1 cellular context compared by ENCODE assay signal in the genomic region with DNA sequence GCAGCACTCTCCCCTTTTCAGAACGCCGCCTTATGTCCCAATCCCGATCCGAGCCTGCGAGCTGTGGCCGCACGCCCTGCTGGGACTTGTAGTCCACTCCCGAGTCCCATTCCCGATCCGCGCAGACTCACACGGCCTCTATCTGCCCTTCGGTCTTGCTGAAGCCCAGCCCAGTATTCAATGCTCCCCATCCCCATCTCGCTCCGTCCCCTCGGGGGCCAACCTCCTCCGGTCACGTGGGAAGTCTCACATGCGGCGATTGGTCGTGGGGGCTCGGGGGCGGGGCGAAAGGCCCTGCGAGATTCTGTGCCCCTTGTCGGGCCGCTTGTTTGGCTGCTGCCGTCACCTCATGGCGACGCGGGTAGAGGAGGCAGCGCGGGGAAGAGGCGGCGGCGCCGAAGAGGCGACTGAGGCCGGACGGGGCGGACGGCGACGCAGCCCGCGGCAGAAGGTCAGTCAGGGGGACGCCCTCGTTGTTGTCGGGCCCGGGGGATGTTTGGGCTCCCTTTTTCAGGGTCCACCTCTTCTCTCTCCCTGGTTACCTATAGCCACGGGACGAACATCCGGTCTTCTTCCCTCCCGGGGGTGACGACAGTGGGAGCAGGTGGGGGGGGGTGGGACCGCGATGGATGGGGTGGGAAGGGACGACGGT.
A peak's percentile ranks its signal among the peaks of the same experiment; 100 is the strongest.
TF ChIP-seq lines count a peak whose summit lies in the region.

A gene (plus strand): TSS at position 328 of the 652 bp plus-strand sequence. CDS start 22 bp downstream, at position 350.

TF ChIP-seq in K562, 482 proteins besides CTCF, POLR2A, EP300 and RAD21 (continued from another document and continues in another):
- TF ChIP-seq, protein P1, sequence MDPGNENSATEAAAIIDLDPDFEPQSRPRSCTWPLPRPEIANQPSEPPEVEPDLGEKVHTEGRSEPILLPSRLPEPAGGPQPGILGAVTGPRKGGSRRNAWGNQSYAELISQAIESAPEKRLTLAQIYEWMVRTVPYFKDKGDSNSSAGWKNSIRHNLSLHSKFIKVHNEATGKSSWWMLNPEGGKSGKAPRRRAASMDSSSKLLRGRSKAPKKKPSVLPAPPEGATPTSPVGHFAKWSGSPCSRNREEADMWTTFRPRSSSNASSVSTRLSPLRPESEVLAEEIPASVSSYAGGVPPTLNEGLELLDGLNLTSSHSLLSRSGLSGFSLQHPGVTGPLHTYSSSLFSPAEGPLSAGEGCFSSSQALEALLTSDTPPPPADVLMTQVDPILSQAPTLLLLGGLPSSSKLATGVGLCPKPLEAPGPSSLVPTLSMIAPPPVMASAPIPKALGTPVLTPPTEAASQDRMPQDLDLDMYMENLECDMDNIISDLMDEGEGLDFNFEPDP (CRISPR knock-in tag; IDR thresholded peaks at IDR 0.05) = no peak
- TF ChIP-seq, protein P2, sequence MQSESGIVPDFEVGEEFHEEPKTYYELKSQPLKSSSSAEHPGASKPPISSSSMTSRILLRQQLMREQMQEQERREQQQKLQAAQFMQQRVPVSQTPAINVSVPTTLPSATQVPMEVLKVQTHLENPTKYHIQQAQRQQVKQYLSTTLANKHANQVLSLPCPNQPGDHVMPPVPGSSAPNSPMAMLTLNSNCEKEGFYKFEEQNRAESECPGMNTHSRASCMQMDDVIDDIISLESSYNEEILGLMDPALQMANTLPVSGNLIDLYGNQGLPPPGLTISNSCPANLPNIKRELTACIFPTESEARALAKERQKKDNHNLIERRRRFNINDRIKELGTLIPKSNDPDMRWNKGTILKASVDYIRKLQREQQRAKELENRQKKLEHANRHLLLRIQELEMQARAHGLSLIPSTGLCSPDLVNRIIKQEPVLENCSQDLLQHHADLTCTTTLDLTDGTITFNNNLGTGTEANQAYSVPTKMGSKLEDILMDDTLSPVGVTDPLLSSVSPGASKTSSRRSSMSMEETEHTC (IDR thresholded peaks at IDR 0.05) = 0 out of 2 replicates have a peak, but pooled peaks have one; percentile 4
- TF ChIP-seq, protein P3, sequence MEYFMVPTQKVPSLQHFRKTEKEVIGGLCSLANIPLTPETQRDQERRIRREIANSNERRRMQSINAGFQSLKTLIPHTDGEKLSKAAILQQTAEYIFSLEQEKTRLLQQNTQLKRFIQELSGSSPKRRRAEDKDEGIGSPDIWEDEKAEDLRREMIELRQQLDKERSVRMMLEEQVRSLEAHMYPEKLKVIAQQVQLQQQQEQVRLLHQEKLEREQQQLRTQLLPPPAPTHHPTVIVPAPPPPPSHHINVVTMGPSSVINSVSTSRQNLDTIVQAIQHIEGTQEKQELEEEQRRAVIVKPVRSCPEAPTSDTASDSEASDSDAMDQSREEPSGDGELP (CRISPR knock-in tag; IDR thresholded peaks at IDR 0.05; ENCODE audit: borderline replicate concordance) = peak; percentile 59; the same call in 1 of the 2 replicates
- TF ChIP-seq HEY1 (CRISPR knock-in tag; IDR thresholded peaks at IDR 0.05; ENCODE audit: borderline replicate concordance) = no peak
- peak; percentile 51 for TF ChIP-seq RBBP5 (IDR thresholded peaks at IDR 0.05; ENCODE audit: borderline replicate concordance, insufficient read depth, low read length, poor library complexity, severe bottlenecking)
- TF ChIP-seq MXI1 (IDR thresholded peaks at IDR 0.05; ENCODE audit: low read depth, low read length) = 0 out of 2 replicates have a peak, but pooled peaks have one; percentile 31
- no peak for TF ChIP-seq PTRF (tag; IDR thresholded peaks at IDR 0.05)
- no peak for TF ChIP-seq XRCC3 (IDR thresholded peaks at IDR 0.05)
- TF ChIP-seq CEBPB (tag; IDR thresholded peaks at IDR 0.05) = peak; percentile 89
- TF ChIP-seq HMG20B (CRISPR knock-in tag; IDR thresholded peaks at IDR 0.05) = no peak
- peak; percentile 13 for TF ChIP-seq FUS (optimal IDR thresholded peaks at IDR 0.05; ENCODE audit: low read depth, low read length)
- no peak for TF ChIP-seq PHTF2 (CRISPR knock-in tag; IDR thresholded peaks at IDR 0.05)
- peak; percentile 73 for TF ChIP-seq ATF1 (CRISPR knock-in tag; IDR thresholded peaks at IDR 0.05)
- TF ChIP-seq ATF1 (tag; IDR thresholded peaks at IDR 0.05) = peak; percentile 95
- peak; percentile 66 for TF ChIP-seq TAF1 (IDR thresholded peaks at IDR 0.05; ENCODE audit: control insufficient read depth, extremely low read depth, insufficient read depth, low read length, severe bottlenecking)
- TF ChIP-seq, protein P4, sequence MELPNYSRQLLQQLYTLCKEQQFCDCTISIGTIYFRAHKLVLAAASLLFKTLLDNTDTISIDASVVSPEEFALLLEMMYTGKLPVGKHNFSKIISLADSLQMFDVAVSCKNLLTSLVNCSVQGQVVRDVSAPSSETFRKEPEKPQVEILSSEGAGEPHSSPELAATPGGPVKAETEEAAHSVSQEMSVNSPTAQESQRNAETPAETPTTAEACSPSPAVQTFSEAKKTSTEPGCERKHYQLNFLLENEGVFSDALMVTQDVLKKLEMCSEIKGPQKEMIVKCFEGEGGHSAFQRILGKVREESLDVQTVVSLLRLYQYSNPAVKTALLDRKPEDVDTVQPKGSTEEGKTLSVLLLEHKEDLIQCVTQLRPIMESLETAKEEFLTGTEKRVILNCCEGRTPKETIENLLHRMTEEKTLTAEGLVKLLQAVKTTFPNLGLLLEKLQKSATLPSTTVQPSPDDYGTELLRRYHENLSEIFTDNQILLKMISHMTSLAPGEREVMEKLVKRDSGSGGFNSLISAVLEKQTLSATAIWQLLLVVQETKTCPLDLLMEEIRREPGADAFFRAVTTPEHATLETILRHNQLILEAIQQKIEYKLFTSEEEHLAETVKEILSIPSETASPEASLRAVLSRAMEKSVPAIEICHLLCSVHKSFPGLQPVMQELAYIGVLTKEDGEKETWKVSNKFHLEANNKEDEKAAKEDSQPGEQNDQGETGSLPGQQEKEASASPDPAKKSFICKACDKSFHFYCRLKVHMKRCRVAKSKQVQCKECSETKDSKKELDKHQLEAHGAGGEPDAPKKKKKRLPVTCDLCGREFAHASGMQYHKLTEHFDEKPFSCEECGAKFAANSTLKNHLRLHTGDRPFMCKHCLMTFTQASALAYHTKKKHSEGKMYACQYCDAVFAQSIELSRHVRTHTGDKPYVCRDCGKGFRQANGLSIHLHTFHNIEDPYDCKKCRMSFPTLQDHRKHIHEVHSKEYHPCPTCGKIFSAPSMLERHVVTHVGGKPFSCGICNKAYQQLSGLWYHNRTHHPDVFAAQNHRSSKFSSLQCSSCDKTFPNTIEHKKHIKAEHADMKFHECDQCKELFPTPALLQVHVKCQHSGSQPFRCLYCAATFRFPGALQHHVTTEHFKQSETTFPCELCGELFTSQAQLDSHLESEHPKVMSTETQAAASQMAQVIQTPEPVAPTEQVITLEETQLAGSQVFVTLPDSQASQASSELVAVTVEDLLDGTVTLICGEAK (IDR thresholded peaks at IDR 0.05) = peak; percentile 48; the same call in 1 of the 2 replicates
- TF ChIP-seq, protein P4 (CRISPR knock-in tag; IDR thresholded peaks at IDR 0.05) = no peak
- no peak for TF ChIP-seq TSC22D4 (tag; IDR thresholded peaks at IDR 0.05)
- TF ChIP-seq, protein P5, sequence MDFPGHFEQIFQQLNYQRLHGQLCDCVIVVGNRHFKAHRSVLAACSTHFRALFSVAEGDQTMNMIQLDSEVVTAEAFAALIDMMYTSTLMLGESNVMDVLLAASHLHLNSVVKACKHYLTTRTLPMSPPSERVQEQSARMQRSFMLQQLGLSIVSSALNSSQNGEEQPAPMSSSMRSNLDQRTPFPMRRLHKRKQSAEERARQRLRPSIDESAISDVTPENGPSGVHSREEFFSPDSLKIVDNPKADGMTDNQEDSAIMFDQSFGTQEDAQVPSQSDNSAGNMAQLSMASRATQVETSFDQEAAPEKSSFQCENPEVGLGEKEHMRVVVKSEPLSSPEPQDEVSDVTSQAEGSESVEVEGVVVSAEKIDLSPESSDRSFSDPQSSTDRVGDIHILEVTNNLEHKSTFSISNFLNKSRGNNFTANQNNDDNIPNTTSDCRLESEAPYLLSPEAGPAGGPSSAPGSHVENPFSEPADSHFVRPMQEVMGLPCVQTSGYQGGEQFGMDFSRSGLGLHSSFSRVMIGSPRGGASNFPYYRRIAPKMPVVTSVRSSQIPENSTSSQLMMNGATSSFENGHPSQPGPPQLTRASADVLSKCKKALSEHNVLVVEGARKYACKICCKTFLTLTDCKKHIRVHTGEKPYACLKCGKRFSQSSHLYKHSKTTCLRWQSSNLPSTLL (IDR thresholded peaks at IDR 0.05) = no peak
- peak; percentile 58 for TF ChIP-seq RB1 (IDR thresholded peaks at IDR 0.05; ENCODE audit: low read depth)
- TF ChIP-seq POLR2G (IDR thresholded peaks at IDR 0.05; ENCODE audit: low read depth, low read length) = peak; percentile 100
- TF ChIP-seq, protein P6, sequence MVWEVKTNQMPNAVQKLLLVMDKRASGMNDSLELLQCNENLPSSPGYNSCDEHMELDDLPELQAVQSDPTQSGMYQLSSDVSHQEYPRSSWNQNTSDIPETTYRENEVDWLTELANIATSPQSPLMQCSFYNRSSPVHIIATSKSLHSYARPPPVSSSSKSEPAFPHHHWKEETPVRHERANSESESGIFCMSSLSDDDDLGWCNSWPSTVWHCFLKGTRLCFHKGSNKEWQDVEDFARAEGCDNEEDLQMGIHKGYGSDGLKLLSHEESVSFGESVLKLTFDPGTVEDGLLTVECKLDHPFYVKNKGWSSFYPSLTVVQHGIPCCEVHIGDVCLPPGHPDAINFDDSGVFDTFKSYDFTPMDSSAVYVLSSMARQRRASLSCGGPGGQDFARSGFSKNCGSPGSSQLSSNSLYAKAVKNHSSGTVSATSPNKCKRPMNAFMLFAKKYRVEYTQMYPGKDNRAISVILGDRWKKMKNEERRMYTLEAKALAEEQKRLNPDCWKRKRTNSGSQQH (CRISPR knock-in tag; IDR thresholded peaks at IDR 0.05) = no peak
- TF ChIP-seq SMARCA5 (IDR thresholded peaks at IDR 0.05) = no peak
- peak in 1 of 2 experiments; percentile 47; a peak in 2 of 4 replicates for TF ChIP-seq FOXK2 (conservative IDR thresholded peaks at IDR 0.05 in 1 of 2, IDR thresholded peaks at IDR 0.05 in 1 of 2; ENCODE audit: low read depth in 2 of 2)
- no peak for TF ChIP-seq NR2C2 (CRISPR knock-in tag; IDR thresholded peaks at IDR 0.05)
- TF ChIP-seq NR2C2 (tag; IDR thresholded peaks at IDR 0.05) = peak; percentile 76
- peak; percentile 76 for TF ChIP-seq PHF20 (IDR thresholded peaks at IDR 0.05; ENCODE audit: partially characterized antibody)
- peak; percentile 67; the same call in 1 of the 2 replicates for TF ChIP-seq TAF7 (tag; IDR thresholded peaks at IDR 0.05)
- TF ChIP-seq PML (IDR thresholded peaks at IDR 0.05; ENCODE audit: low read length) = peak; percentile 51; the same call in 1 of the 2 replicates
- TF ChIP-seq POLR2AphosphoS5 (IDR thresholded peaks at IDR 0.05; ENCODE audit: control insufficient read depth, insufficient read depth, low read depth, low read length) = peak; percentile 76
- TF ChIP-seq, protein P7, sequence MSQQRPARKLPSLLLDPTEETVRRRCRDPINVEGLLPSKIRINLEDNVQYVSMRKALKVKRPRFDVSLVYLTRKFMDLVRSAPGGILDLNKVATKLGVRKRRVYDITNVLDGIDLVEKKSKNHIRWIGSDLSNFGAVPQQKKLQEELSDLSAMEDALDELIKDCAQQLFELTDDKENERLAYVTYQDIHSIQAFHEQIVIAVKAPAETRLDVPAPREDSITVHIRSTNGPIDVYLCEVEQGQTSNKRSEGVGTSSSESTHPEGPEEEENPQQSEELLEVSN (IDR thresholded peaks at IDR 0.05; ENCODE audit: borderline replicate concordance in 1 of 2, extremely low read depth in 1 of 2, insufficient read depth in 1 of 2, insufficient read length in 1 of 2, low read depth in 1 of 2, low read length in 1 of 2, poor library complexity in 1 of 2, severe bottlenecking in 1 of 2) = peak in 1 of 2 experiments; percentile 67
- TF ChIP-seq NFIC (IDR thresholded peaks at IDR 0.05) = peak; percentile 71
- TF ChIP-seq POLR2B (IDR thresholded peaks at IDR 0.05; ENCODE audit: low read depth, partially characterized antibody) = peak; percentile 72
- TF ChIP-seq TOE1 (IDR thresholded peaks at IDR 0.05; ENCODE audit: borderline replicate concordance) = peak; percentile 95
- TF ChIP-seq TOE1 (CRISPR knock-in tag; IDR thresholded peaks at IDR 0.05; ENCODE audit: borderline replicate concordance, low read depth) = no peak
- TF ChIP-seq, protein P8, sequence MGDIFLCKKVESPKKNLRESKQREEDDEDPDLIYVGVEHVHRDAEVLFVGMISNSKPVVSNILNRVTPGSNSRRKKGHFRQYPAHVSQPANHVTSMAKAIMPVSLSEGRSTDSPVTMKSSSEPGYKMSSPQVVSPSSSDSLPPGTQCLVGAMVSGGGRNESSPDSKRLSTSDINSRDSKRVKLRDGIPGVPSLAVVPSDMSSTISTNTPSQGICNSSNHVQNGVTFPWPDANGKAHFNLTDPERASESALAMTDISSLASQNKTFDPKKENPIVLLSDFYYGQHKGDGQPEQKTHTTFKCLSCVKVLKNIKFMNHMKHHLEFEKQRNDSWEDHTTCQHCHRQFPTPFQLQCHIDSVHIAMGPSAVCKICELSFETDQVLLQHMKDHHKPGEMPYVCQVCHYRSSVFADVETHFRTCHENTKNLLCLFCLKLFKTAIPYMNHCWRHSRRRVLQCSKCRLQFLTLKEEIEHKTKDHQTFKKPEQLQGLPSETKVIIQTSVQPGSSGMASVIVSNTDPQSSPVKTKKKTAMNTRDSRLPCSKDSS (IDR thresholded peaks at IDR 0.05; ENCODE audit: low read depth, partially characterized antibody) = no peak
- TF ChIP-seq JUN (IDR thresholded peaks at IDR 0.05; ENCODE audit: borderline replicate concordance, low read depth, low read length) = 0 out of 2 replicates have a peak, but pooled peaks have one; percentile 21
- TF ChIP-seq JUN (CRISPR knock-in tag; IDR thresholded peaks at IDR 0.05; ENCODE audit: borderline replicate concordance) = no peak
- no peak for TF ChIP-seq ZNF785 (CRISPR knock-in tag; IDR thresholded peaks at IDR 0.05)
- no peak for TF ChIP-seq ZNF316 (IDR thresholded peaks at IDR 0.05)
